ENCODE assay signal across 1 cellular context in the genomic region with DNA sequence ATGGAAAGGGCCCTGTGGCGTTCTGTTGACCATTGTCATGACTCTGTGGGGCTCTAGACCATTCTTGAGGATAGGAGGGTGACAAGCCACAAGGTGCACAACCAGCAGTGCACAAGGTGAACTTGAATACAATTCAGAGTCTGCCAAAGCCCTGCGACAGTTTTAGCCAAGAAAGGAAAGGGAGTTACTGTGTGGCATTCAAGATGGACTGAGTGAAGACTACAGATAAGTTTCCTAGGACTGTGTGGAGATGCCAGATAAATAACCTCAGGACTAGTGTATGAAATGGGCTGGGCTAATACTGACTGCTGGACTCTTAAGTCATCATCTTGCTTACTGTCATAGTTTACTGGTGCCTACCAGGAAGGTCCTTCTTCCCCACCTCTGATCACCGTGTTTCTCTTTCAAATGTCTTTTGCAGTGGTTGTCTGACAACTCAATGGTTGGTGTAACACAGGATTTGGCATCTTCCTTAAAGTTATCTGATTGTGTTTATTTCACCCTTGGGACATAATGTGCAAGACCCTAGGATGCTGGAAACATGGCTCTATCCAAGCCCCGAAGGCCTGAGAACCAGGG.
TF ChIP-seq lines count a peak whose summit lies in the region.

No MANE protein-coding gene starts in this region.

TF ChIP-seq in K562, 482 proteins besides CTCF, POLR2A, EP300 and RAD21 (continued from another document and continues in another):
- TF ChIP-seq, protein P1, sequence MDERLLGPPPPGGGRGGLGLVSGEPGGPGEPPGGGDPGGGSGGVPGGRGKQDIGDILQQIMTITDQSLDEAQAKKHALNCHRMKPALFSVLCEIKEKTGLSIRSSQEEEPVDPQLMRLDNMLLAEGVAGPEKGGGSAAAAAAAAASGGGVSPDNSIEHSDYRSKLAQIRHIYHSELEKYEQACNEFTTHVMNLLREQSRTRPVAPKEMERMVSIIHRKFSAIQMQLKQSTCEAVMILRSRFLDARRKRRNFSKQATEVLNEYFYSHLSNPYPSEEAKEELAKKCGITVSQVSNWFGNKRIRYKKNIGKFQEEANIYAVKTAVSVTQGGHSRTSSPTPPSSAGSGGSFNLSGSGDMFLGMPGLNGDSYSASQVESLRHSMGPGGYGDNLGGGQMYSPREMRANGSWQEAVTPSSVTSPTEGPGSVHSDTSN (CRISPR knock-in tag; IDR thresholded peaks at IDR 0.05; ENCODE audit: low read depth): no peak
- TF ChIP-seq, protein P1 (tag; conservative IDR thresholded peaks at IDR 0.05; ENCODE audit: low read depth): 0 out of 2 replicates have a peak, but pooled peaks have one; percentile 7
- TF ChIP-seq HNRNPUL1 (IDR thresholded peaks at IDR 0.05; ENCODE audit: low read length) (no peak), ZNF354B (CRISPR knock-in tag; IDR thresholded peaks at IDR 0.05) (no peak), BCL6 (CRISPR knock-in tag; IDR thresholded peaks at IDR 0.05) (no peak), ZNF274 (IDR thresholded peaks at IDR 0.05; ENCODE audit: borderline replicate concordance, low read depth, low read length) (no peak), MYBL2 (IDR thresholded peaks at IDR 0.05; ENCODE audit: low read depth) (no peak), MYBL2 (CRISPR knock-in tag; IDR thresholded peaks at IDR 0.05; ENCODE audit: borderline replicate concordance) (no peak), BHLHE40 (IDR thresholded peaks at IDR 0.05; ENCODE audit: low read length) (peak; percentile 53; the same call in 1 of the 2 replicates), HNRNPH1 (optimal IDR thresholded peaks at IDR 0.05; ENCODE audit: low read depth, low read length) (no peak), WHSC1 (IDR thresholded peaks at IDR 0.05; ENCODE audit: low read length) (no peak), PCBP1 (IDR thresholded peaks at IDR 0.05; ENCODE audit: low read depth, low read length, poor library complexity, severe bottlenecking) (no peak), YY1 (IDR thresholded peaks at IDR 0.05; ENCODE audit: borderline replicate concordance in 1 of 3, control insufficient read depth in 1 of 3, extremely low read depth in 1 of 3, insufficient read depth in 3 of 3, insufficient read length in 1 of 3, insufficient replicate concordance in 2 of 3, low read depth in 1 of 3, low read length in 2 of 3) (no peak), POLR3G (IDR thresholded peaks at IDR 0.05; ENCODE audit: extremely low read depth, insufficient read length, insufficient replicate concordance) (no peak), POLR2AphosphoS2 (IDR thresholded peaks at IDR 0.05; ENCODE audit: low read length) (no peak), NBN (IDR thresholded peaks at IDR 0.05; ENCODE audit: low read depth) (peak; percentile 87; the same call in 1 of the 2 replicates), MEF2D (tag; conservative IDR thresholded peaks at IDR 0.05; ENCODE audit: low read depth) (peak; percentile 64; the same call in 1 of the 2 replicates), SMAD4 (CRISPR knock-in tag; conservative IDR thresholded peaks at IDR 0.05) (peak; percentile 90), HLTF (IDR thresholded peaks at IDR 0.05) (0 out of 2 replicates have a peak, but pooled peaks have one; percentile 25), ZNF668 (CRISPR knock-in tag; IDR thresholded peaks at IDR 0.05) (no peak), L3MBTL2 (IDR thresholded peaks at IDR 0.05) (no peak), CCNT2 (IDR thresholded peaks at IDR 0.05; ENCODE audit: borderline replicate concordance, extremely low read depth, insufficient read length, low read depth, low read length) (peak; percentile 97), FOXK1 (CRISPR knock-in tag; IDR thresholded peaks at IDR 0.05; ENCODE audit: borderline replicate concordance) (no peak), NR1H2 (CRISPR knock-in tag; IDR thresholded peaks at IDR 0.05) (no peak), ZNF717 (CRISPR knock-in tag; IDR thresholded peaks at IDR 0.05) (no peak), BRD4 (IDR thresholded peaks at IDR 0.05) (no peak), NFE2 (IDR thresholded peaks at IDR 0.05; ENCODE audit: low read depth) (no peak; the same call in 1 of the 2 replicates), DPF2 (IDR thresholded peaks at IDR 0.05) (peak; percentile 97), CEBPB (tag; IDR thresholded peaks at IDR 0.05) (no peak), RCOR1 (IDR thresholded peaks at IDR 0.05; ENCODE audit: borderline replicate concordance in 1 of 2, low read depth in 2 of 2, low read length in 2 of 2) (peak; percentile 83 to 95), RBM22 (IDR thresholded peaks at IDR 0.05; ENCODE audit: low read depth, low read length, poor library complexity, severe bottlenecking) (no peak), MAFK (IDR thresholded peaks at IDR 0.05; ENCODE audit: low read length) (peak; percentile 36; the same call in 1 of the 2 replicates), ZNF165 (CRISPR knock-in tag; IDR thresholded peaks at IDR 0.05; ENCODE audit: borderline replicate concordance) (no peak), HDAC3 (IDR thresholded peaks at IDR 0.05; ENCODE audit: borderline replicate concordance, partially characterized antibody) (peak; percentile 85), ZC3H11A (IDR thresholded peaks at IDR 0.05; ENCODE audit: low read depth, low read length) (no peak), SMC3 (conservative IDR thresholded peaks at IDR 0.05; ENCODE audit: insufficient read depth, low read depth, low read length) (no peak), CBX8 (IDR thresholded peaks at IDR 0.05; ENCODE audit: borderline replicate concordance, extremely low read depth, low read depth, low read length, poor library complexity, severe bottlenecking) (no peak), NCOR1 (IDR thresholded peaks at IDR 0.05) (peak; percentile 97)
- TF ChIP-seq, protein P2, sequence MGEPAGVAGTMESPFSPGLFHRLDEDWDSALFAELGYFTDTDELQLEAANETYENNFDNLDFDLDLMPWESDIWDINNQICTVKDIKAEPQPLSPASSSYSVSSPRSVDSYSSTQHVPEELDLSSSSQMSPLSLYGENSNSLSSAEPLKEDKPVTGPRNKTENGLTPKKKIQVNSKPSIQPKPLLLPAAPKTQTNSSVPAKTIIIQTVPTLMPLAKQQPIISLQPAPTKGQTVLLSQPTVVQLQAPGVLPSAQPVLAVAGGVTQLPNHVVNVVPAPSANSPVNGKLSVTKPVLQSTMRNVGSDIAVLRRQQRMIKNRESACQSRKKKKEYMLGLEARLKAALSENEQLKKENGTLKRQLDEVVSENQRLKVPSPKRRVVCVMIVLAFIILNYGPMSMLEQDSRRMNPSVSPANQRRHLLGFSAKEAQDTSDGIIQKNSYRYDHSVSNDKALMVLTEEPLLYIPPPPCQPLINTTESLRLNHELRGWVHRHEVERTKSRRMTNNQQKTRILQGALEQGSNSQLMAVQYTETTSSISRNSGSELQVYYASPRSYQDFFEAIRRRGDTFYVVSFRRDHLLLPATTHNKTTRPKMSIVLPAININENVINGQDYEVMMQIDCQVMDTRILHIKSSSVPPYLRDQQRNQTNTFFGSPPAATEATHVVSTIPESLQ (CRISPR knock-in tag; IDR thresholded peaks at IDR 0.05): no peak
- TF ChIP-seq, protein P3, sequence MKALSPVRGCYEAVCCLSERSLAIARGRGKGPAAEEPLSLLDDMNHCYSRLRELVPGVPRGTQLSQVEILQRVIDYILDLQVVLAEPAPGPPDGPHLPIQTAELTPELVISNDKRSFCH (CRISPR knock-in tag; IDR thresholded peaks at IDR 0.05): no peak
- TF ChIP-seq, protein P3 (tag; IDR thresholded peaks at IDR 0.05): peak; percentile 67; the same call in 1 of the 2 replicates
- TF ChIP-seq, protein P4, sequence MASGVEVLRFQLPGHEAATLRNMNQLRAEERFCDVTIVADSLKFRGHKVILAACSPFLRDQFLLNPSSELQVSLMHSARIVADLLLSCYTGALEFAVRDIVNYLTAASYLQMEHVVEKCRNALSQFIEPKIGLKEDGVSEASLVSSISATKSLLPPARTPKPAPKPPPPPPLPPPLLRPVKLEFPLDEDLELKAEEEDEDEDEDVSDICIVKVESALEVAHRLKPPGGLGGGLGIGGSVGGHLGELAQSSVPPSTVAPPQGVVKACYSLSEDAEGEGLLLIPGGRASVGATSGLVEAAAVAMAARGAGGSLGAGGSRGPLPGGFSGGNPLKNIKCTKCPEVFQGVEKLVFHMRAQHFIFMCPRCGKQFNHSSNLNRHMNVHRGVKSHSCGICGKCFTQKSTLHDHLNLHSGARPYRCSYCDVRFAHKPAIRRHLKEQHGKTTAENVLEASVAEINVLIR (CRISPR knock-in tag; IDR thresholded peaks at IDR 0.05): 0 out of 2 replicates have a peak, but pooled peaks have one; percentile 21
- TF ChIP-seq, protein P5, sequence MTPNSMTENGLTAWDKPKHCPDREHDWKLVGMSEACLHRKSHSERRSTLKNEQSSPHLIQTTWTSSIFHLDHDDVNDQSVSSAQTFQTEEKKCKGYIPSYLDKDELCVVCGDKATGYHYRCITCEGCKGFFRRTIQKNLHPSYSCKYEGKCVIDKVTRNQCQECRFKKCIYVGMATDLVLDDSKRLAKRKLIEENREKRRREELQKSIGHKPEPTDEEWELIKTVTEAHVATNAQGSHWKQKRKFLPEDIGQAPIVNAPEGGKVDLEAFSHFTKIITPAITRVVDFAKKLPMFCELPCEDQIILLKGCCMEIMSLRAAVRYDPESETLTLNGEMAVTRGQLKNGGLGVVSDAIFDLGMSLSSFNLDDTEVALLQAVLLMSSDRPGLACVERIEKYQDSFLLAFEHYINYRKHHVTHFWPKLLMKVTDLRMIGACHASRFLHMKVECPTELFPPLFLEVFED (CRISPR knock-in tag; conservative IDR thresholded peaks at IDR 0.05): no peak
- TF ChIP-seq, protein P6, sequence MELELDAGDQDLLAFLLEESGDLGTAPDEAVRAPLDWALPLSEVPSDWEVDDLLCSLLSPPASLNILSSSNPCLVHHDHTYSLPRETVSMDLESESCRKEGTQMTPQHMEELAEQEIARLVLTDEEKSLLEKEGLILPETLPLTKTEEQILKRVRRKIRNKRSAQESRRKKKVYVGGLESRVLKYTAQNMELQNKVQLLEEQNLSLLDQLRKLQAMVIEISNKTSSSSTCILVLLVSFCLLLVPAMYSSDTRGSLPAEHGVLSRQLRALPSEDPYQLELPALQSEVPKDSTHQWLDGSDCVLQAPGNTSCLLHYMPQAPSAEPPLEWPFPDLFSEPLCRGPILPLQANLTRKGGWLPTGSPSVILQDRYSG (tag; conservative IDR thresholded peaks at IDR 0.05; ENCODE audit: low read depth): no peak
- TF ChIP-seq, protein P7, sequence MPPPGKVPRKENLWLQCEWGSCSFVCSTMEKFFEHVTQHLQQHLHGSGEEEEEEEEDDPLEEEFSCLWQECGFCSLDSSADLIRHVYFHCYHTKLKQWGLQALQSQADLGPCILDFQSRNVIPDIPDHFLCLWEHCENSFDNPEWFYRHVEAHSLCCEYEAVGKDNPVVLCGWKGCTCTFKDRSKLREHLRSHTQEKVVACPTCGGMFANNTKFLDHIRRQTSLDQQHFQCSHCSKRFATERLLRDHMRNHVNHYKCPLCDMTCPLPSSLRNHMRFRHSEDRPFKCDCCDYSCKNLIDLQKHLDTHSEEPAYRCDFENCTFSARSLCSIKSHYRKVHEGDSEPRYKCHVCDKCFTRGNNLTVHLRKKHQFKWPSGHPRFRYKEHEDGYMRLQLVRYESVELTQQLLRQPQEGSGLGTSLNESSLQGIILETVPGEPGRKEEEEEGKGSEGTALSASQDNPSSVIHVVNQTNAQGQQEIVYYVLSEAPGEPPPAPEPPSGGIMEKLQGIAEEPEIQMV (tag; conservative IDR thresholded peaks at IDR 0.05; ENCODE audit: low read depth): no peak
- TF ChIP-seq, protein P8, sequence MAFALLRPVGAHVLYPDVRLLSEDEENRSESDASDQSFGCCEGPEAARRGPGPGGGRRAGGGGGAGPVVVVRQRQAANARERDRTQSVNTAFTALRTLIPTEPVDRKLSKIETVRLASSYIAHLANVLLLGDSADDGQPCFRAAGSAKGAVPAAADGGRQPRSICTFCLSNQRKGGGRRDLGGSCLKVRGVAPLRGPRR (CRISPR knock-in tag; IDR thresholded peaks at IDR 0.05): no peak
- TF ChIP-seq, protein P9, sequence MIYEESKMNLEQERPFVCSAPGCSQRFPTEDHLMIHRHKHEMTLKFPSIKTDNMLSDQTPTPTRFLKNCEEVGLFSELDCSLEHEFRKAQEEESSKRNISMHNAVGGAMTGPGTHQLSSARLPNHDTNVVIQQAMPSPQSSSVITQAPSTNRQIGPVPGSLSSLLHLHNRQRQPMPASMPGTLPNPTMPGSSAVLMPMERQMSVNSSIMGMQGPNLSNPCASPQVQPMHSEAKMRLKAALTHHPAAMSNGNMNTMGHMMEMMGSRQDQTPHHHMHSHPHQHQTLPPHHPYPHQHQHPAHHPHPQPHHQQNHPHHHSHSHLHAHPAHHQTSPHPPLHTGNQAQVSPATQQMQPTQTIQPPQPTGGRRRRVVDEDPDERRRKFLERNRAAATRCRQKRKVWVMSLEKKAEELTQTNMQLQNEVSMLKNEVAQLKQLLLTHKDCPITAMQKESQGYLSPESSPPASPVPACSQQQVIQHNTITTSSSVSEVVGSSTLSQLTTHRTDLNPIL (CRISPR knock-in tag; IDR thresholded peaks at IDR 0.05): no peak
- TF ChIP-seq, protein P10, sequence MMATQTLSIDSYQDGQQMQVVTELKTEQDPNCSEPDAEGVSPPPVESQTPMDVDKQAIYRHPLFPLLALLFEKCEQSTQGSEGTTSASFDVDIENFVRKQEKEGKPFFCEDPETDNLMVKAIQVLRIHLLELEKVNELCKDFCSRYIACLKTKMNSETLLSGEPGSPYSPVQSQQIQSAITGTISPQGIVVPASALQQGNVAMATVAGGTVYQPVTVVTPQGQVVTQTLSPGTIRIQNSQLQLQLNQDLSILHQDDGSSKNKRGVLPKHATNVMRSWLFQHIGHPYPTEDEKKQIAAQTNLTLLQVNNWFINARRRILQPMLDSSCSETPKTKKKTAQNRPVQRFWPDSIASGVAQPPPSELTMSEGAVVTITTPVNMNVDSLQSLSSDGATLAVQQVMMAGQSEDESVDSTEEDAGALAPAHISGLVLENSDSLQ (IDR thresholded peaks at IDR 0.05): peak; percentile 56; the same call in 1 of the 2 replicates
- TF ChIP-seq, protein P11, sequence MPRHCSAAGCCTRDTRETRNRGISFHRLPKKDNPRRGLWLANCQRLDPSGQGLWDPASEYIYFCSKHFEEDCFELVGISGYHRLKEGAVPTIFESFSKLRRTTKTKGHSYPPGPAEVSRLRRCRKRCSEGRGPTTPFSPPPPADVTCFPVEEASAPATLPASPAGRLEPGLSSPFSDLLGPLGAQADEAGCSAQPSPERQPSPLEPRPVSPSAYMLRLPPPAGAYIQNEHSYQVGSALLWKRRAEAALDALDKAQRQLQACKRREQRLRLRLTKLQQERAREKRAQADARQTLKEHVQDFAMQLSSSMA (CRISPR knock-in tag; IDR thresholded peaks at IDR 0.05): no peak
